ENCODE assay signal across 8 cellular contexts in the genomic region with DNA sequence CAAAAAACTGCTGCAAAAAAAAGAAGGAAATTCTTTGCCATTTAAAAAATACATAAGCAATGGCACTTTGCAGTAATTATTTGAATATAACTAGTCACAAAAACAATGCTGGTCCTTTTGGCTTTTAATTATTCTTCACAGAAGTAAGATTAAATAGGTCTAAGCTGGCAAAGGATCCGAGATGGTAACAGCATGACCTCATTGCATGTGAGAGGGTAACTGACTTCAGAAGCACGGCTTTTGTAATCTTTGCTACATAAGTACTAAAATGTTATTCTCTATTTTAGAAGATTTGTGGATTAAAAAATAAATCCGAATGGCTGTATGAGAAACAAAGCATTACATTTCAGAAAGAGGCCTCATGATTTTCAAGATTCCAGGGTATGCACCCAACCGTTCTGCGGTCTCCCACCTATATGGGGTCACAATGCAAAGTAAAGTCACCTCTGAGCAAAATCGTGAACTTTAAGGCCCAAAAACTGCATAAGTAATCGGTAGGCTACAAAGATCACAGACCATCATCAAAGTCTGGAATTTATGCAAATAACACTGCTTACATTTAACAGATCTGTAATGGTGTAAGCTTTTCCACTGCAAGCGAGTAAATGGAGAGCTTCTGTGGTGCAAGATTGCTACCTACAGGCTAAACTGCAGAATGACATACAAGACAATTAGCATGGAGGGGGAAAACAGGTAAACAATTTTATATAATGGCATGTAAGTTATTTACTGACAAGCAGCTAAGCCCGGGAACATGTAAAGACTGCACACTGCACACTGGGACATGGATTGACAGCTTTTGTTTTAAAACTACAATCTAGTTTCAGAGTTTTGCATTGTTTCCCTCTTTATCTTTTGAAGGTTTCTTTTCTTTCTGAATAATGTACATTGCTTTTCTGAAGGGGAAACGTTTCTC.
DNase-seq lines count a peak whose midpoint lies in the region; ATAC-seq and TF ChIP-seq lines count a peak whose summit lies in the region.

No MANE protein-coding gene starts in this region.

- H3K23ac ChIP-seq in IMR-90 (ENCODE audit: low read depth, low read length) (no peak overlapping the region), mesendoderm (ENCODE audit: low read length) (no peak overlapping the region)

- H3K27ac ChIP-seq in IMR-90 (ENCODE audit: insufficient read depth, low read length) (no peak overlapping the region), RWPE2 (ENCODE audit: poor library complexity, severe bottlenecking) (no peak overlapping the region), mesendoderm (ENCODE audit: low read depth, low read length) (no peak overlapping the region)

- H3K4me1 ChIP-seq in ES-I3 (ENCODE audit: insufficient read depth, low read length) (peaks cover 21% of the 10 kb centered on the region), IMR-90 (ENCODE audit: control insufficient read depth, insufficient read depth, low read length) (no peaks in the 10 kb centered on the region), RWPE2 (ENCODE audit: insufficient read depth, poor library complexity, severe bottlenecking) (no peaks in the 10 kb centered on the region), mesendoderm (ENCODE audit: control insufficient read depth, low read depth, low read length) (no peaks in the 10 kb centered on the region)

- POLR2A ChIA-PET in AG04449 (lab: Yijun Ruan, JAX) (no interaction called here), IMR-90 (lab: Charles Lee; ENCODE audit: unreplicated experiment) (no interaction called here)

- no peak overlapping the region for H2AFZ ChIP-seq in IMR-90 (replicated peaks; ENCODE audit: low read length, poor library complexity)

- H3K4ac ChIP-seq in IMR-90 (ENCODE audit: low read depth, low read length): no peak overlapping the region
- no peak overlapping the region for H3K4ac ChIP-seq in mesendoderm (ENCODE audit: low read depth, low read length)

- H3K27me3 ChIP-seq in IMR-90 (ENCODE audit: control insufficient read depth, insufficient read depth, low read length) (no peaks in the 10 kb centered on the region), RWPE2 (ENCODE audit: insufficient read depth, poor library complexity, severe bottlenecking) (no peaks in the 10 kb centered on the region), mesendoderm (ENCODE audit: insufficient read depth, low read length, poor library complexity) (no peaks in the 10 kb centered on the region)

- CTCF ChIA-PET in AG04449 (lab: Yijun Ruan, JAX): interaction anchor here (0.6 to 1.6 kb wide), 9 partner anchors 8 to 1977 kb away, joined by 3 to 8 read pairs (median 3); no protein-coding TSS in a partner anchor
- CTCF ChIA-PET in IMR-90 (lab: Yijun Ruan, JAX): interaction anchor here (0.6 to 1.1 kb wide), 5 partner anchors 9 to 112 kb away, joined by 3 to 4 read pairs (median 3); no protein-coding TSS in a partner anchor

- H2BK120ac ChIP-seq in IMR-90 (ENCODE audit: low read depth, low read length) (no peak overlapping the region), mesendoderm (ENCODE audit: low read depth, low read length) (no peak overlapping the region)

- BruUV-seq in IMR-90 (replicated peaks; lab: Mats Ljungman, UMichigan): no TSS peak

- H3K9me1 ChIP-seq in IMR-90 (ENCODE audit: insufficient read depth, low read length): no peaks in the 10 kb centered on the region

- no peaks in the 10 kb centered on the region for H3K79me2 ChIP-seq in mesendoderm (ENCODE audit: control insufficient read depth, insufficient read depth, low read length)

- H3K56ac ChIP-seq in IMR-90 (ENCODE audit: extremely low read depth, insufficient read depth, low read length): no peak overlapping the region
- H3K56ac ChIP-seq in mesendoderm (ENCODE audit: low read length): peak overlapping the region; percentile 44

- no peak overlapping the region for H3K4me3 ChIP-seq in AG04449 (ENCODE audit: low read depth, low read length)
- no peak overlapping the region for H3K4me3 ChIP-seq in IMR-90 (ENCODE audit: insufficient read depth, low read depth, low read length)
- H3K4me3 ChIP-seq in RWPE2 (ENCODE audit: severe bottlenecking): no peak overlapping the region
- no peak overlapping the region for H3K4me3 ChIP-seq in mesendoderm (ENCODE audit: low read length)

- no peak overlapping the region for H2AK5ac ChIP-seq in IMR-90 (ENCODE audit: low read depth, low read length)
- H2AK5ac ChIP-seq in mesendoderm (ENCODE audit: low read length): no peak overlapping the region

- ATAC-seq in GM21825 (IDR thresholded peaks at IDR 0.05; ENCODE audit: unreplicated experiment) (peak; percentile 93), IMR-90 (ENCODE audit: low read depth) (peak; percentile 96), RWPE2 (ENCODE audit: low read depth) (peak; percentile 76)

- H3K18ac ChIP-seq in IMR-90 (ENCODE audit: low read depth, low read length): no peak overlapping the region
- H3K18ac ChIP-seq in mesendoderm (ENCODE audit: low read length): no peak overlapping the region

- H3K4me2 ChIP-seq in IMR-90 (ENCODE audit: low read depth, low read length): peak overlapping the region; percentile 61; the same call in 1 of the 2 replicates
- H3K4me2 ChIP-seq in mesendoderm (ENCODE audit: low read length): no peak overlapping the region

- no peak overlapping the region for H2AK9ac ChIP-seq in IMR-90 (replicated peaks; ENCODE audit: low read depth, low read length, poor library complexity)

- H2BK15ac ChIP-seq in IMR-90 (ENCODE audit: low read depth, low read length): no peak overlapping the region
- H2BK15ac ChIP-seq in mesendoderm (replicated peaks; ENCODE audit: low read depth): no peak overlapping the region

- no peak overlapping the region for H2BK5ac ChIP-seq in IMR-90 (ENCODE audit: low read depth, low read length, poor library complexity, severe bottlenecking)
- no peak overlapping the region for H2BK5ac ChIP-seq in mesendoderm (ENCODE audit: low read length)

- DNase-seq in AG04449 (ENCODE audit: low read depth, low spot score) (peak; percentile 34), IMR-90 (peak; percentile 66), RWPE2 (ENCODE audit: low spot score) (no peak), dedifferentiated amniotic fluid mesenchymal stem cell (ENCODE audit: extremely low spot score) (peak; percentile 64), mesendoderm (peak; percentile 94), hepatic stellate cell (ENCODE audit: low spot score) (no peak)

- peak overlapping the region; percentile 40; the same call in 1 of the 2 replicates for H3K9ac ChIP-seq in ES-I3 (ENCODE audit: low read depth, low read length)
- H3K9ac ChIP-seq in IMR-90 (ENCODE audit: low read depth, low read length): no peak overlapping the region
- H3K9ac ChIP-seq in mesendoderm (ENCODE audit: low read length): no peak overlapping the region

- no peaks in the 10 kb centered on the region for H3K9me3 ChIP-seq in ES-I3 (ENCODE audit: control insufficient read depth, insufficient read depth, low read length)
- no peaks in the 10 kb centered on the region for H3K9me3 ChIP-seq in IMR-90 (ENCODE audit: control insufficient read depth, insufficient read depth, low read length)
- H3K9me3 ChIP-seq in RWPE2 (ENCODE audit: severe bottlenecking): no peaks in the 10 kb centered on the region

- H3K36me3 ChIP-seq in ES-I3 (ENCODE audit: insufficient read depth, low read length) (no peaks in the 10 kb centered on the region), IMR-90 (ENCODE audit: control insufficient read depth, insufficient read depth, low read length) (no peaks in the 10 kb centered on the region), RWPE2 (ENCODE audit: low read depth) (no peaks in the 10 kb centered on the region), mesendoderm (ENCODE audit: control insufficient read depth, insufficient read depth, low read length) (no peaks in the 10 kb centered on the region)

- no peak overlapping the region for H4K91ac ChIP-seq in IMR-90 (ENCODE audit: insufficient read depth, low read depth, low read length)

- H4K8ac ChIP-seq in IMR-90 (ENCODE audit: low read depth in 2 of 2, low read length in 2 of 2) (no peak overlapping the region), mesendoderm (ENCODE audit: low read depth, low read length) (no peak overlapping the region)

- 33% methylated on average over 3 of the region's 10 CpGs; no CpG with 5 or more reads in 1 of the 2 experiments for WGBS in IMR-90 (ENCODE audit: extremely low coverage in 2 of 2, insufficient read length in 1 of 2), 2 experiments
- no CpG with 5 or more reads among the region's 10 CpGs for WGBS in mesendoderm (ENCODE audit: extremely low coverage, insufficient coverage, low lambda C conversion rate)

- in situ Hi-C loops in IMR-90 (cut with MboI; ENCODE audit: low sequenced_read_pairs): no loop called here

- H4K20me1 ChIP-seq in IMR-90 (ENCODE audit: insufficient read depth, low read length): no peaks in the 10 kb centered on the region

- peak; percentile 50 for TF ChIP-seq CTCF in AG04449 (IDR thresholded peaks at IDR 0.05; ENCODE audit: insufficient read depth, low read length, missing control alignments)
- TF ChIP-seq CTCF in IMR-90 (conservative IDR thresholded peaks at IDR 0.05; ENCODE audit: low read depth, low read length): peak; percentile 82
- TF ChIP-seq CTCF in RWPE2 (IDR thresholded peaks at IDR 0.05; ENCODE audit: poor library complexity, severe bottlenecking): peak; percentile 81

- TF ChIP-seq POLR2A in IMR-90 (IDR thresholded peaks at IDR 0.05; ENCODE audit: low read depth, low read length): no peak

- no peak overlapping the region for H2BK20ac ChIP-seq in IMR-90 (ENCODE audit: low read depth, low read length)

- no peaks in the 10 kb centered on the region for H3K79me1 ChIP-seq in IMR-90 (ENCODE audit: low read depth in 1 of 2, low read length in 2 of 2)
- no peaks in the 10 kb centered on the region for H3K79me1 ChIP-seq in mesendoderm (ENCODE audit: low read length)

- peak; percentile 86 for TF ChIP-seq RAD21 in IMR-90 (IDR thresholded peaks at IDR 0.05; ENCODE audit: low read length)

- dilution Hi-C loops in IMR-90 (cut with HindIII; ENCODE audit: low sequenced_read_pairs, unreplicated experiment): no loop called here

- intact Hi-C loops in IMR-90 (cut with micrococcal nuclease): loop anchor here (2.0 to 10.0 kb wide), 3 partner anchors 237 to 1263 kb away; no protein-coding TSS in a partner anchor

- no peak overlapping the region for H4K5ac ChIP-seq in IMR-90 (ENCODE audit: low read depth, low read length)
- no peak overlapping the region for H4K5ac ChIP-seq in mesendoderm (ENCODE audit: low read length)

- H3K14ac ChIP-seq in IMR-90 (replicated peaks; ENCODE audit: low read depth, low read length): no peak overlapping the region

TF ChIP-seq in IMR-90, 13 proteins besides CTCF, POLR2A, EP300 and RAD21:
- TF ChIP-seq SMC3 (IDR thresholded peaks at IDR 0.05; ENCODE audit: low read depth, low read length) (peak; percentile 63), CHD1 (IDR thresholded peaks at IDR 0.05; ENCODE audit: low read depth, low read length) (no peak), MAFK (IDR thresholded peaks at IDR 0.05; ENCODE audit: low read depth, low read length) (no peak), MXI1 (IDR thresholded peaks at IDR 0.05; ENCODE audit: borderline replicate concordance, low read depth, low read length) (no peak), MAZ (IDR thresholded peaks at IDR 0.05; ENCODE audit: borderline replicate concordance, low read depth, low read length) (no peak), NFE2L2 (IDR thresholded peaks at IDR 0.05; ENCODE audit: low read depth, low read length) (no peak)

Comparison
In these comparisons a context has a peak if more than half of its experiments do, and no peak if none do; other contexts are left out.
1. DNase-seq: peak in AG04449 (single experiment), IMR-90 (single experiment), dedifferentiated amniotic fluid mesenchymal stem cell (single experiment) and mesendoderm (single experiment); none in RWPE2 (single experiment) and hepatic stellate cell (single experiment).
2. Peak in every context shown above with its lines, with median percentiles within 50 percentile points of each other: CTCF ChIP-seq and ATAC-seq.